Comparison of ENCODE assay signal across 8 cellular contexts in genomic region chr16:30183236-30183960, GRCh38. TPM values are rescaled to one million over a fixed set of nuclear protein-coding genes. Genes with fewer than 3 reads are reported as not detected.
DNase-seq lines count a peak whose midpoint lies in the region; ATAC-seq lines count a peak whose summit lies in the region.

CORO1A (plus strand) TSS chr16:30183602; CDS start chr16:30185210, 1,608 bp downstream.

- peak; percentile 40 for ATAC-seq in GM18517 (IDR thresholded peaks at IDR 0.05; ENCODE audit: unreplicated experiment)
- ATAC-seq in HG03159 (IDR thresholded peaks at IDR 0.05; ENCODE audit: unreplicated experiment), result peak; percentile 43

- DNase-seq in A172 (ENCODE audit: low spot score), result peak; percentile 70
- DNase-seq in NCI-H69 (lab: John Stamatoyannopoulos, UW), result peak; percentile 93
- peak; percentile 70 to 74 for DNase-seq in activated CD4-positive, alpha-beta T cell treated with anti-CD3 and anti-CD28 coated beads, Interleukin-2, amount 50 U/mL, for 4 hours
- peak; percentile 90 for DNase-seq in ecto neural progenitor cell (ENCODE audit: low spot score)
- peak; percentile 69 to 70 for DNase-seq in lung microvascular endothelial cell (ENCODE audit: low read depth in 2 of 2)
- DNase-seq in stimulated activated CD4-positive, alpha-beta T cell treated with anti-CD3 and anti-CD28 coated beads, TNF-alpha, amount 100 ng/mL, for 24 hours (ENCODE audit: low read depth in 3 of 3), result peak; percentile 72 to 89 (median 73)

RNA-seq across cellular contexts. Expression of gene CORO1A, which starts in this region (rescaled TPM):
- 12.0 and 16.0 TPM in 2 replicates for total RNA-seq in A172 (2014; rRNA removed; shearing (Covaris generic))
- total RNA-seq in lung microvascular endothelial cell, result 0.79 and 1.5 TPM in 2 replicates

Comparison
In these comparisons a context has a peak if more than half of its experiments do, and no peak if none do; other contexts are left out.
1. Peak in every context shown above with its lines: DNase-seq and ATAC-seq.